In genomic region chr7:25762511-25763119, GRCh38 we compare ENCODE assay signal across 29 cellular contexts.
"Had no signal": no experiment of that assay in that cellular context is flagged by ENCODE, and none has a peak within 500 bp of the region (broad histone marks: within the 10 kb centered on the region; RNA-seq: fewer than 3 reads in every experiment).

No MANE protein-coding gene starts in this region.

- DNase-seq: activated CD4-positive, alpha-beta T cell treated with anti-CD3 and anti-CD28 coated beads, Interleukin-2, amount 10 ng/mL, durations not matched to agents 24 days and 14 days; activated CD4-positive, alpha-beta T cell treated with anti-CD3 and anti-CD28 coated beads, Interleukin-2, amount 50 U/mL, for 4 hours; activated CD8-positive, alpha-beta T cell treated with anti-CD3 and anti-CD28 coated beads for 36 hours; activated effector memory CD4-positive, alpha-beta T cell treated with anti-CD3 and anti-CD28 coated beads, Interleukin-2, amount 50 U/mL, for 16 hours; activated naive CD4-positive, alpha-beta T cell; activated naive CD4-positive, alpha-beta T cell treated with anti-CD3 and anti-CD28 coated beads, Interleukin-2, amount 50 U/mL, for 16 hours; activated naive CD8-positive, alpha-beta T cell treated with anti-CD3 and anti-CD28 coated beads for 36 hours; activated T-cell treated with anti-CD3 and anti-CD28 coated beads, Interleukin-2, amount 50 U/mL, for 1 hour; activated T-cell treated with anti-CD3 and anti-CD28 coated beads, Interleukin-2, amount 50 U/mL, for 72 hours; amniotic stem cell; aorta; brain microvascular endothelial cell; central memory CD4-positive, alpha-beta T cell; colonic mucosa; NCI-H1105; NCI-H1417 treated with DMSO at 0.1 percent for 48 hours; NCI-H1694 treated with DMSO at 0.1 percent for 48 hours; NCI-H2029 treated with DMSO at 0.1 percent for 48 hours; NCI-H2107; NCI-H2171; NCI-H510A; NCI-H774; SHP77; SJCRH30 had no signal

- H3K4me3 ChIP-seq: colonic mucosa, SJCRH30, SK-N-MC had no signal

- H3K36me3 ChIP-seq: brain microvascular endothelial cell, colonic mucosa, SJCRH30 had no signal

- H3K27me3 Mint-ChIP-seq: activated CD4-positive, alpha-beta T cell treated with anti-CD3 and anti-CD28 coated beads, Interleukin-2, amount 10 ng/mL, durations not matched to agents 24 days and 14 days had no signal

- H3K27me3 ChIP-seq: brain microvascular endothelial cell, colonic mucosa, SJCRH30 had no signal

- ATAC-seq: activated CD8-positive, alpha-beta T cell treated with anti-CD3 and anti-CD28 coated beads for 36 hours; activated T-cell treated with anti-CD3 and anti-CD28 coated beads, Interleukin-2, amount 50 U/mL, for 72 hours; activated T-helper 17 cell treated with anti-CD3 and anti-CD28 coated beads, Interleukin-2, amount 50 U/mL, for 72 hours; Panc1 had no signal

- H3K27ac ChIP-seq: brain microvascular endothelial cell, colonic mucosa, SJCRH30, SK-N-MC had no signal

- H3K4me1 ChIP-seq: colonic mucosa had no signal

- H3K9me3 ChIP-seq: colonic mucosa, SJCRH30 had no signal

- H3K36me3 Mint-ChIP-seq: activated naive CD8-positive, alpha-beta T cell treated with anti-CD3 and anti-CD28 coated beads for 36 hours had no signal

- H3K27ac Mint-ChIP-seq: activated CD4-positive, alpha-beta T cell treated with anti-CD3 and anti-CD28 coated beads, Interleukin-2, amount 10 ng/mL, durations not matched to agents 24 days and 14 days; activated CD8-positive, alpha-beta T cell treated with anti-CD3 and anti-CD28 coated beads for 36 hours; activated naive CD8-positive, alpha-beta T cell treated with anti-CD3 and anti-CD28 coated beads for 36 hours; activated T-cell treated with anti-CD3 and anti-CD28 coated beads, Interleukin-2, amount 50 U/mL, for 72 hours; activated T-helper 17 cell treated with anti-CD3 and anti-CD28 coated beads, Interleukin-2, amount 50 U/mL, for 72 hours; T-helper 1 cell treated with Interleukin-12 subunit alpha and Interleukin-12 subunit beta and Interleukin-4 antibody, amounts not matched to agents 30 μg/mL and 1 μg/mL, for 36 hours; T-helper 2 cell treated with Interferon-gamma antibody and Interleukin-4, amounts not matched to agents 5 μg/mL and 100 μg/mL, for 36 hours had no signal

- H3K9me3 Mint-ChIP-seq: activated CD4-positive, alpha-beta T cell treated with anti-CD3 and anti-CD28 coated beads, Interleukin-2, amount 10 ng/mL, durations not matched to agents 24 days and 14 days; activated CD8-positive, alpha-beta T cell treated with anti-CD3 and anti-CD28 coated beads for 36 hours; activated naive CD8-positive, alpha-beta T cell treated with anti-CD3 and anti-CD28 coated beads for 36 hours; activated T-cell treated with anti-CD3 and anti-CD28 coated beads, Interleukin-2, amount 50 U/mL, for 72 hours; activated T-helper 17 cell treated with anti-CD3 and anti-CD28 coated beads, Interleukin-2, amount 50 U/mL, for 72 hours; T-helper 1 cell treated with Interleukin-12 subunit alpha and Interleukin-12 subunit beta and Interleukin-4 antibody, amounts not matched to agents 30 μg/mL and 1 μg/mL, for 36 hours; T-helper 2 cell treated with Interferon-gamma antibody and Interleukin-4, amounts not matched to agents 5 μg/mL and 100 μg/mL, for 36 hours had no signal

- H3K4me1 Mint-ChIP-seq: activated CD4-positive, alpha-beta T cell treated with anti-CD3 and anti-CD28 coated beads, Interleukin-2, amount 10 ng/mL, durations not matched to agents 24 days and 14 days; activated naive CD8-positive, alpha-beta T cell treated with anti-CD3 and anti-CD28 coated beads for 36 hours; activated T-helper 17 cell treated with anti-CD3 and anti-CD28 coated beads, Interleukin-2, amount 50 U/mL, for 72 hours had no signal

- H3K4me3 Mint-ChIP-seq: activated CD4-positive, alpha-beta T cell treated with anti-CD3 and anti-CD28 coated beads, Interleukin-2, amount 10 ng/mL, durations not matched to agents 24 days and 14 days; activated CD8-positive, alpha-beta T cell treated with anti-CD3 and anti-CD28 coated beads for 36 hours; activated naive CD8-positive, alpha-beta T cell treated with anti-CD3 and anti-CD28 coated beads for 36 hours; activated T-cell treated with anti-CD3 and anti-CD28 coated beads, Interleukin-2, amount 50 U/mL, for 72 hours; activated T-helper 17 cell treated with anti-CD3 and anti-CD28 coated beads, Interleukin-2, amount 50 U/mL, for 72 hours; T-helper 1 cell treated with Interleukin-12 subunit alpha and Interleukin-12 subunit beta and Interleukin-4 antibody, amounts not matched to agents 30 μg/mL and 1 μg/mL, for 36 hours; T-helper 2 cell treated with Interferon-gamma antibody and Interleukin-4, amounts not matched to agents 5 μg/mL and 100 μg/mL, for 36 hours had no signal
